Comparison of ENCODE assay signal across 1 cellular context in the genomic region with DNA sequence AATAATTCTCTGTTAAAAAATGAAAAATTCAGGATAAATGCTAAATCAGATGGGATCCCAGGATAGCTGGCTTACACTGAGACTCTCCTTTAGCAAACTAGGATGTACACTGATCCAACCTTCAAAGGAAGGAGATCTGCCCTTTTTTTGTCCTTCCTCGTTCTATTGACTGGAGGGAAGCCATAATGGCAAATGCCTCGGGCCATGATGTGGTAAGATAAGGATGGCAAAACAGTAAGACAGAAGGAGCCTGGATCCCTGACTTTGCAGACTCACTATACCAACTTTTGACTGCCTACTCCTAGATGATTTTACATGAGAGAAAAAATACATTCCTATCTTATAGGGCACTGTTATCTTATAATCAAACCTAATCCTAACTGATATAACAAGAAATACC.
TF ChIP-seq lines count a peak whose summit lies in the region.

No MANE protein-coding gene starts in this region.

TF ChIP-seq in WTC11, 78 proteins besides CTCF, POLR2A, EP300 and RAD21 (continued from another document):
- TF ChIP-seq, protein P1, sequence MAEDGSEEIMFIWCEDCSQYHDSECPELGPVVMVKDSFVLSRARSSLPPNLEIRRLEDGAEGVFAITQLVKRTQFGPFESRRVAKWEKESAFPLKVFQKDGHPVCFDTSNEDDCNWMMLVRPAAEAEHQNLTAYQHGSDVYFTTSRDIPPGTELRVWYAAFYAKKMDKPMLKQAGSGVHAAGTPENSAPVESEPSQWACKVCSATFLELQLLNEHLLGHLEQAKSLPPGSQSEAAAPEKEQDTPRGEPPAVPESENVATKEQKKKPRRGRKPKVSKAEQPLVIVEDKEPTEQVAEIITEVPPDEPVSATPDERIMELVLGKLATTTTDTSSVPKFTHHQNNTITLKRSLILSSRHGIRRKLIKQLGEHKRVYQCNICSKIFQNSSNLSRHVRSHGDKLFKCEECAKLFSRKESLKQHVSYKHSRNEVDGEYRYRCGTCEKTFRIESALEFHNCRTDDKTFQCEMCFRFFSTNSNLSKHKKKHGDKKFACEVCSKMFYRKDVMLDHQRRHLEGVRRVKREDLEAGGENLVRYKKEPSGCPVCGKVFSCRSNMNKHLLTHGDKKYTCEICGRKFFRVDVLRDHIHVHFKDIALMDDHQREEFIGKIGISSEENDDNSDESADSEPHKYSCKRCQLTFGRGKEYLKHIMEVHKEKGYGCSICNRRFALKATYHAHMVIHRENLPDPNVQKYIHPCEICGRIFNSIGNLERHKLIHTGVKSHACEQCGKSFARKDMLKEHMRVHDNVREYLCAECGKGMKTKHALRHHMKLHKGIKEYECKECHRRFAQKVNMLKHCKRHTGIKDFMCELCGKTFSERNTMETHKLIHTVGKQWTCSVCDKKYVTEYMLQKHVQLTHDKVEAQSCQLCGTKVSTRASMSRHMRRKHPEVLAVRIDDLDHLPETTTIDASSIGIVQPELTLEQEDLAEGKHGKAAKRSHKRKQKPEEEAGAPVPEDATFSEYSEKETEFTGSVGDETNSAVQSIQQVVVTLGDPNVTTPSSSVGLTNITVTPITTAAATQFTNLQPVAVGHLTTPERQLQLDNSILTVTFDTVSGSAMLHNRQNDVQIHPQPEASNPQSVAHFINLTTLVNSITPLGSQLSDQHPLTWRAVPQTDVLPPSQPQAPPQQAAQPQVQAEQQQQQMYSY (CRISPR knock-in tag; IDR thresholded peaks at IDR 0.05) = no peak
- TF ChIP-seq CREM (CRISPR knock-in tag; IDR thresholded peaks at IDR 0.05) (no peak), JAZF1 (CRISPR knock-in tag; IDR thresholded peaks at IDR 0.05) (no peak), ZNF317 (CRISPR knock-in tag; IDR thresholded peaks at IDR 0.05; ENCODE audit: borderline replicate concordance, low read depth) (no peak), SP1 (CRISPR knock-in tag; conservative IDR thresholded peaks at IDR 0.05) (no peak), CREB1 (CRISPR knock-in tag; IDR thresholded peaks at IDR 0.05) (no peak), NFE2L1 (CRISPR knock-in tag; IDR thresholded peaks at IDR 0.05) (no peak), ZNF263 (CRISPR knock-in tag; IDR thresholded peaks at IDR 0.05; ENCODE audit: low read depth) (no peak)
- TF ChIP-seq, protein P2, sequence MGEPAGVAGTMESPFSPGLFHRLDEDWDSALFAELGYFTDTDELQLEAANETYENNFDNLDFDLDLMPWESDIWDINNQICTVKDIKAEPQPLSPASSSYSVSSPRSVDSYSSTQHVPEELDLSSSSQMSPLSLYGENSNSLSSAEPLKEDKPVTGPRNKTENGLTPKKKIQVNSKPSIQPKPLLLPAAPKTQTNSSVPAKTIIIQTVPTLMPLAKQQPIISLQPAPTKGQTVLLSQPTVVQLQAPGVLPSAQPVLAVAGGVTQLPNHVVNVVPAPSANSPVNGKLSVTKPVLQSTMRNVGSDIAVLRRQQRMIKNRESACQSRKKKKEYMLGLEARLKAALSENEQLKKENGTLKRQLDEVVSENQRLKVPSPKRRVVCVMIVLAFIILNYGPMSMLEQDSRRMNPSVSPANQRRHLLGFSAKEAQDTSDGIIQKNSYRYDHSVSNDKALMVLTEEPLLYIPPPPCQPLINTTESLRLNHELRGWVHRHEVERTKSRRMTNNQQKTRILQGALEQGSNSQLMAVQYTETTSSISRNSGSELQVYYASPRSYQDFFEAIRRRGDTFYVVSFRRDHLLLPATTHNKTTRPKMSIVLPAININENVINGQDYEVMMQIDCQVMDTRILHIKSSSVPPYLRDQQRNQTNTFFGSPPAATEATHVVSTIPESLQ (CRISPR knock-in tag; IDR thresholded peaks at IDR 0.05) = no peak
TF ChIP-seq in WTC11: peak in this region for 0.
